1 cellular context compared by ENCODE assay signal in the genomic region with DNA sequence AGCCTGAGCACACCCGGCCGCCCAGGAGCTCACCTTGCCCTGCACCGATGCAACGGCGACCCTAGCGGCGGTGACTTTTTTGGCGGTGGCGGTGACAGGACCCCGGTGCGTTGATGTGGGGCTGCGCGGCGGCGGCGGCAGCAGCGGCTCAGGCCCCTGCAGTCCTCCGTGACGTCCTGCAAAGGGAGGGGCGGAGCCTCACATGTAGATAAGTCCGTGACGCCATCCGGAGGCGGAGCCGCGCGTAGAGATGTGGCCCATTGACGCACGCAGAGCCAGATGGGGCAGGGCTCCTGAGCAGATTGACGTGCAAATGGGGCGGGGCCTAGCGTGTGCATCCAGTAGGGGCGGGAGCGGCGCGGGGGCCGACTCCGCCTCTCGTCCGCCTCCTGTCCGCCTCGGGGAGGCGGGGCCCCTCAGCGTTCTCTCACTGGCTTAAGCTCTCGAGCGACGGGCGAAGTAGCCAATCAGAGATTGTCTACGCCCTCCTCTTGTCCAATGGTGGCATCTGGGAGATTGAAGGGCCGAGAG.
TF ChIP-seq lines count a peak whose summit lies in the region.

A gene with protein sequence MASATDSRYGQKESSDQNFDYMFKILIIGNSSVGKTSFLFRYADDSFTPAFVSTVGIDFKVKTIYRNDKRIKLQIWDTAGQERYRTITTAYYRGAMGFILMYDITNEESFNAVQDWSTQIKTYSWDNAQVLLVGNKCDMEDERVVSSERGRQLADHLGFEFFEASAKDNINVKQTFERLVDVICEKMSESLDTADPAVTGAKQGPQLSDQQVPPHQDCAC (minus strand): TSS at position 180 of the 531 bp plus-strand sequence. CDS start 1,302 bp downstream, outside the sequence.

TF ChIP-seq in K562, 482 proteins besides CTCF, POLR2A, EP300 and RAD21 (continued from another document):
- TF ChIP-seq, protein P1, sequence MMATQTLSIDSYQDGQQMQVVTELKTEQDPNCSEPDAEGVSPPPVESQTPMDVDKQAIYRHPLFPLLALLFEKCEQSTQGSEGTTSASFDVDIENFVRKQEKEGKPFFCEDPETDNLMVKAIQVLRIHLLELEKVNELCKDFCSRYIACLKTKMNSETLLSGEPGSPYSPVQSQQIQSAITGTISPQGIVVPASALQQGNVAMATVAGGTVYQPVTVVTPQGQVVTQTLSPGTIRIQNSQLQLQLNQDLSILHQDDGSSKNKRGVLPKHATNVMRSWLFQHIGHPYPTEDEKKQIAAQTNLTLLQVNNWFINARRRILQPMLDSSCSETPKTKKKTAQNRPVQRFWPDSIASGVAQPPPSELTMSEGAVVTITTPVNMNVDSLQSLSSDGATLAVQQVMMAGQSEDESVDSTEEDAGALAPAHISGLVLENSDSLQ (IDR thresholded peaks at IDR 0.05) = peak; percentile 100
- TF ChIP-seq FOS (IDR thresholded peaks at IDR 0.05; ENCODE audit: extremely low read depth, insufficient read length) = peak; percentile 100
- peak; percentile 95 for TF ChIP-seq SP2 (IDR thresholded peaks at IDR 0.05; ENCODE audit: extremely low read depth, low read depth, low read length, poor library complexity, severe bottlenecking)
- peak; percentile 99 for TF ChIP-seq SP1 (CRISPR knock-in tag; IDR thresholded peaks at IDR 0.05)
- TF ChIP-seq, protein P2, sequence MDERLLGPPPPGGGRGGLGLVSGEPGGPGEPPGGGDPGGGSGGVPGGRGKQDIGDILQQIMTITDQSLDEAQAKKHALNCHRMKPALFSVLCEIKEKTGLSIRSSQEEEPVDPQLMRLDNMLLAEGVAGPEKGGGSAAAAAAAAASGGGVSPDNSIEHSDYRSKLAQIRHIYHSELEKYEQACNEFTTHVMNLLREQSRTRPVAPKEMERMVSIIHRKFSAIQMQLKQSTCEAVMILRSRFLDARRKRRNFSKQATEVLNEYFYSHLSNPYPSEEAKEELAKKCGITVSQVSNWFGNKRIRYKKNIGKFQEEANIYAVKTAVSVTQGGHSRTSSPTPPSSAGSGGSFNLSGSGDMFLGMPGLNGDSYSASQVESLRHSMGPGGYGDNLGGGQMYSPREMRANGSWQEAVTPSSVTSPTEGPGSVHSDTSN (CRISPR knock-in tag; IDR thresholded peaks at IDR 0.05; ENCODE audit: low read depth) = peak; percentile 97
- TF ChIP-seq, protein P2 (tag; conservative IDR thresholded peaks at IDR 0.05; ENCODE audit: low read depth) = peak; percentile 99
- TF ChIP-seq MEIS2 (IDR thresholded peaks at IDR 0.05; ENCODE audit: partially characterized antibody) = peak; percentile 79
- TF ChIP-seq ZNF124 (CRISPR knock-in tag; IDR thresholded peaks at IDR 0.05) = no peak
- TF ChIP-seq, protein P3, sequence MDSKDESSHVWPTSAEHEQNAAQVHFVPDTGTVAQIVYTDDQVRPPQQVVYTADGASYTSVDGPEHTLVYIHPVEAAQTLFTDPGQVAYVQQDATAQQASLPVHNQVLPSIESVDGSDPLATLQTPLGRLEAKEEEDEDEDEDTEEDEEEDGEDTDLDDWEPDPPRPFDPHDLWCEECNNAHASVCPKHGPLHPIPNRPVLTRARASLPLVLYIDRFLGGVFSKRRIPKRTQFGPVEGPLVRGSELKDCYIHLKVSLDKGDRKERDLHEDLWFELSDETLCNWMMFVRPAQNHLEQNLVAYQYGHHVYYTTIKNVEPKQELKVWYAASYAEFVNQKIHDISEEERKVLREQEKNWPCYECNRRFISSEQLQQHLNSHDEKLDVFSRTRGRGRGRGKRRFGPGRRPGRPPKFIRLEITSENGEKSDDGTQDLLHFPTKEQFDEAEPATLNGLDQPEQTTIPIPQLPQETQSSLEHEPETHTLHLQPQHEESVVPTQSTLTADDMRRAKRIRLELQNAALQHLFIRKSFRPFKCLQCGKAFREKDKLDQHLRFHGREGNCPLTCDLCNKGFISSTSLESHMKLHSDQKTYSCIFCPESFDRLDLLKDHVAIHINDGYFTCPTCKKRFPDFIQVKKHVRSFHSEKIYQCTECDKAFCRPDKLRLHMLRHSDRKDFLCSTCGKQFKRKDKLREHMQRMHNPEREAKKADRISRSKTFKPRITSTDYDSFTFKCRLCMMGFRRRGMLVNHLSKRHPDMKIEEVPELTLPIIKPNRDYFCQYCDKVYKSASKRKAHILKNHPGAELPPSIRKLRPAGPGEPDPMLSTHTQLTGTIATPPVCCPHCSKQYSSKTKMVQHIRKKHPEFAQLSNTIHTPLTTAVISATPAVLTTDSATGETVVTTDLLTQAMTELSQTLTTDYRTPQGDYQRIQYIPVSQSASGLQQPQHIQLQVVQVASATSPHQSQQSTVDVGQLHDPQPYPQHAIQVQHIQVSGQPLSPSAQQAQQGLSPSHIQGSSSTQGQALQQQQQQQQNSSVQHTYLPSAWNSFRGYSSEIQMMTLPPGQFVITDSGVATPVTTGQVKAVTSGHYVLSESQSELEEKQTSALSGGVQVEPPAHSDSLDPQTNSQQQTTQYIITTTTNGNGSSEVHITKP (IDR thresholded peaks at IDR 0.05; ENCODE audit: partially characterized antibody) = no peak
- no peak for TF ChIP-seq RFX1 (IDR thresholded peaks at IDR 0.05)
- TF ChIP-seq, protein P4, sequence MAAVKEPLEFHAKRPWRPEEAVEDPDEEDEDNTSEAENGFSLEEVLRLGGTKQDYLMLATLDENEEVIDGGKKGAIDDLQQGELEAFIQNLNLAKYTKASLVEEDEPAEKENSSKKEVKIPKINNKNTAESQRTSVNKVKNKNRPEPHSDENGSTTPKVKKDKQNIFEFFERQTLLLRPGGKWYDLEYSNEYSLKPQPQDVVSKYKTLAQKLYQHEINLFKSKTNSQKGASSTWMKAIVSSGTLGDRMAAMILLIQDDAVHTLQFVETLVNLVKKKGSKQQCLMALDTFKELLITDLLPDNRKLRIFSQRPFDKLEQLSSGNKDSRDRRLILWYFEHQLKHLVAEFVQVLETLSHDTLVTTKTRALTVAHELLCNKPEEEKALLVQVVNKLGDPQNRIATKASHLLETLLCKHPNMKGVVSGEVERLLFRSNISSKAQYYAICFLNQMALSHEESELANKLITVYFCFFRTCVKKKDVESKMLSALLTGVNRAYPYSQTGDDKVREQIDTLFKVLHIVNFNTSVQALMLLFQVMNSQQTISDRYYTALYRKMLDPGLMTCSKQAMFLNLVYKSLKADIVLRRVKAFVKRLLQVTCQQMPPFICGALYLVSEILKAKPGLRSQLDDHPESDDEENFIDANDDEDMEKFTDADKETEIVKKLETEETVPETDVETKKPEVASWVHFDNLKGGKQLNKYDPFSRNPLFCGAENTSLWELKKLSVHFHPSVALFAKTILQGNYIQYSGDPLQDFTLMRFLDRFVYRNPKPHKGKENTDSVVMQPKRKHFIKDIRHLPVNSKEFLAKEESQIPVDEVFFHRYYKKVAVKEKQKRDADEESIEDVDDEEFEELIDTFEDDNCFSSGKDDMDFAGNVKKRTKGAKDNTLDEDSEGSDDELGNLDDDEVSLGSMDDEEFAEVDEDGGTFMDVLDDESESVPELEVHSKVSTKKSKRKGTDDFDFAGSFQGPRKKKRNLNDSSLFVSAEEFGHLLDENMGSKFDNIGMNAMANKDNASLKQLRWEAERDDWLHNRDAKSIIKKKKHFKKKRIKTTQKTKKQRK (IDR thresholded peaks at IDR 0.05; ENCODE audit: borderline replicate concordance, low read depth, low read length) = peak; percentile 90
